8 cellular contexts compared by ENCODE assay signal in genomic region chr4:6782846-6783110, GRCh38. TPM values are rescaled to one million over a fixed set of nuclear protein-coding genes. Genes with fewer than 3 reads are reported as not detected.
DNase-seq lines count a peak whose midpoint lies in the region; ATAC-seq and TF ChIP-seq lines count a peak whose summit lies in the region.

No MANE protein-coding gene starts in this region.

- no peaks in the 10 kb centered on the region for H3K9me3 ChIP-seq in SK-N-MC (ENCODE audit: low read depth, low read length)
- no peaks in the 10 kb centered on the region for H3K9me3 ChIP-seq in spleen

- H3K4me1 ChIP-seq in spleen, result peaks cover 17 to 69% (median 51%) of the 10 kb centered on the region in 6 donors

- DNase-seq in SK-N-MC (ENCODE audit: low read depth, low spot score) (no peak), left ventricle myocardium superior (no peak), spleen (no peak), NCI-H1417 treated with DMSO at 0.1 percent for 48 hours (lab: John Stamatoyannopoulos, UW) (no peak), erythroblast (lab: John Stamatoyannopoulos, UW) (no peak), NCI-H2107 (lab: John Stamatoyannopoulos, UW) (no peak)

- peak overlapping the region; percentile 94 for H3K9ac ChIP-seq in SK-N-MC (ENCODE audit: insufficient read length)

- ATAC-seq in GM19463 (IDR thresholded peaks at IDR 0.05; ENCODE audit: unreplicated experiment) (peak; percentile 12), left ventricle myocardium superior (peak; percentile 10), GM19351 (IDR thresholded peaks at IDR 0.05; ENCODE audit: unreplicated experiment) (no peak)

- H3K27ac ChIP-seq in SK-N-MC (peak overlapping the region; percentile 89), spleen (peak overlapping the region; percentile 94 to 100 (median 99))

- H3K27me3 ChIP-seq in spleen (replicated peaks in 1 of 7), result no peaks in the 10 kb centered on the region

- H3K4me3 ChIP-seq in SK-N-MC, result peak overlapping the region; percentile 83
- H3K4me3 ChIP-seq in spleen, result peak overlapping the region; percentile 66 to 95 (median 91)

- TF ChIP-seq POLR2A in spleen (IDR thresholded peaks at IDR 0.05) (no peak), erythroblast (IDR thresholded peaks at IDR 0.05; ENCODE audit: low read length) (no peak)

- TF ChIP-seq CTCF in spleen (IDR thresholded peaks at IDR 0.05 in 8 of 11, conservative IDR thresholded peaks at IDR 0.05 in 3 of 11), result peak in 1 of 11 experiments; percentile 15

- H3K36me3 ChIP-seq in SK-N-MC (ENCODE audit: insufficient read depth, low read length) (no peaks in the 10 kb centered on the region; the same call in 1 of the 2 replicates), spleen (peaks cover 0 to 15% (median 0%) of the 10 kb centered on the region in 6 donors)

- intact Hi-C loops in left ventricle myocardium superior (cut with micrococcal nuclease), result no loop called here
- intact Hi-C loops in spleen (cut with DNase I; ENCODE audit: low total_unique reads), result loop anchor here (5.0 to 10.0 kb wide), 2 partner anchors 65 to 92 kb away; partner anchors contain the start of gene BLOC1S4

- 0 to 1% (median 0%) methylated on average over 23 to 34 of the region's 34 CpGs; no CpG with 5 or more reads in 2 of the 5 donors for WGBS in spleen, 5 donors

RNA-seq across cellular contexts. Expression of gene KIAA0232, which starts 0.3 kb away (rescaled TPM):
- 79.8 TPM for total RNA-seq in left ventricle myocardium superior
- 10 to 100 TPM; 28.0 to 50.6 (median 46.7) TPM for total RNA-seq in spleen
- 1 to 10 TPM; 3.2 to 5.9 (median 3.3) TPM for polyA plus RNA-seq in spleen
